Comparison of ENCODE assay signal across 8 cellular contexts in genomic region chr6:37018152-37019064, GRCh38. TPM values are rescaled to one million over a fixed set of nuclear protein-coding genes. Genes with fewer than 3 reads are reported as not detected.
DNase-seq lines count a peak whose midpoint lies in the region; ATAC-seq, FAIRE-seq and TF ChIP-seq lines count a peak whose summit lies in the region.

No MANE protein-coding gene starts in this region.

- H3K9me3 ChIP-seq in WERI-Rb-1 (ENCODE audit: severe bottlenecking) = no peaks in the 10 kb centered on the region
- H3K9me3 ChIP-seq in breast epithelium = no peaks in the 10 kb centered on the region
- H3K9me3 ChIP-seq in kidney (ENCODE audit: control insufficient read depth in 1 of 2, low read length in 2 of 2) = no peaks in the 10 kb centered on the region

- DNase-seq in AG09319 (ENCODE audit: extremely low read depth, low read depth) (peak; percentile 74), NCI-H2227 treated with DMSO at 0.1 percent for 48 hours (lab: John Stamatoyannopoulos, UW) (peak; percentile 88), WERI-Rb-1 (peak; percentile 98), breast epithelium (ENCODE audit: low spot score in 2 of 2) (peak; percentile 83 to 87), kidney (peak; percentile 95)
- DNase-seq in stimulated activated CD4-positive, alpha-beta T cell treated with anti-CD3 and anti-CD28 coated beads, Interleukin-15, amount 100 ng/mL, for 48 hours (ENCODE audit: low read depth in 2 of 2) = peak; percentile 89

- FAIRE-seq in kidney (lab: Jason Lieb, UNC) = no peak

- no peaks in the 10 kb centered on the region for H3K36me3 ChIP-seq in WERI-Rb-1
- H3K36me3 ChIP-seq in breast epithelium = no peaks in the 10 kb centered on the region
- no peaks in the 10 kb centered on the region for H3K36me3 ChIP-seq in kidney (ENCODE audit: control insufficient read depth in 1 of 2, insufficient read depth in 2 of 2, low read length in 2 of 2)

- H3K27me3 ChIP-seq in WERI-Rb-1 (ENCODE audit: insufficient read depth, low read depth, severe bottlenecking) (no peaks in the 10 kb centered on the region), breast epithelium (no peaks in the 10 kb centered on the region)

- H3K9ac ChIP-seq in kidney (ENCODE audit: low read length in 2 of 2) = no peak overlapping the region

- H3K27ac ChIP-seq in WERI-Rb-1 (peak overlapping the region; percentile 11; the same call in 1 of the 2 replicates), breast epithelium (peak overlapping the region; percentile 57 to 78), kidney (ENCODE audit: low read depth in 2 of 2, low read length in 2 of 2) (peak overlapping the region in 1 of 2 donors; percentile 2)

- H3K4me3 ChIP-seq in WERI-Rb-1 (ENCODE audit: low read depth, low read length) (no peak overlapping the region), breast epithelium (no peak overlapping the region), kidney (ENCODE audit: low read length in 2 of 2) (no peak overlapping the region)

- H3K4me1 ChIP-seq in breast epithelium (peaks cover 3 to 7% of the 10 kb centered on the region in 2 donors), kidney (ENCODE audit: control insufficient read depth in 1 of 2, insufficient read depth in 1 of 2, low read depth in 1 of 2, low read length in 2 of 2) (peaks cover 4 to 17% of the 10 kb centered on the region in 2 donors)

- ATAC-seq in GM19025 (IDR thresholded peaks at IDR 0.05; ENCODE audit: low read depth, unreplicated experiment) = peak; percentile 92
- peak; percentile 84 for ATAC-seq in HG03196 (IDR thresholded peaks at IDR 0.05; ENCODE audit: unreplicated experiment)

- TF ChIP-seq CTCF in AG09319 (IDR thresholded peaks at IDR 0.05; ENCODE audit: low read depth, low read length) (peak; percentile 97), WERI-Rb-1 (IDR thresholded peaks at IDR 0.05; ENCODE audit: low read depth, low read length) (peak; percentile 100), breast epithelium (IDR thresholded peaks at IDR 0.05) (peak; percentile 38 to 86 (median 78)), kidney (IDR thresholded peaks at IDR 0.05; ENCODE audit: borderline replicate concordance, extremely low read depth, insufficient read depth) (peak; percentile 95)

- TF ChIP-seq POLR2A in breast epithelium (IDR thresholded peaks at IDR 0.05) = no peak

- intact Hi-C loops in breast epithelium (cut with DNase I; ENCODE audit: low total_unique reads) (loop anchor here (10.0 kb wide), 1 partner anchor 134 kb away; the partner anchor contains the start of gene C6orf89), kidney (cut with DNase I) (loop anchor here (10.0 kb wide), 1 partner anchor 134 kb away; the partner anchor contains the start of gene C6orf89)

RNA-seq across cellular contexts. Expression of gene FGD2, which starts 13.0 kb away (rescaled TPM):
- 10 to 100 TPM; 11.5 to 51.4 (median 18.6) TPM for total RNA-seq in breast epithelium
- total RNA-seq in kidney = 49.5 TPM
- 0.97 TPM for polyA plus RNA-seq in kidney (ENCODE audit: insufficient read depth, low read depth, low replicate concordance)

RNA-seq across cellular contexts. Expression of gene MTCH1, which starts 32.4 kb away (rescaled TPM):
- 100 to 1,000 TPM; 187 to 229 (median 215) TPM for total RNA-seq in breast epithelium
- 194 TPM for total RNA-seq in kidney
- 202 TPM for polyA plus RNA-seq in kidney (ENCODE audit: insufficient read depth, low read depth, low replicate concordance)
